ENCODE assay signal across 9 cellular contexts in genomic region chr17:62626719-62627218, GRCh38. TPM values are rescaled to one million over a fixed set of nuclear protein-coding genes. Genes with fewer than 3 reads are reported as not detected.
DNase-seq lines count a peak whose midpoint lies in the region; ATAC-seq and TF ChIP-seq lines count a peak whose summit lies in the region.
"Had no signal": no experiment of that assay in that cellular context is flagged by ENCODE, and none has a peak within 500 bp of the region (broad histone marks: within the 10 kb centered on the region; RNA-seq: fewer than 3 reads in every experiment).

No MANE protein-coding gene starts in this region.

- H3K4me3 ChIP-seq in CD4-positive, alpha-beta memory T cell (ENCODE audit: low read length in 2 of 2), result peak overlapping the region in 1 of 2 donors; percentile 41
- H3K4me3 ChIP-seq in LNCaP clone FGC (ENCODE audit: low read depth, low read length) (peak overlapping the region; percentile 38), astrocyte of the cerebellum (ENCODE audit: low read depth, low read length) (peak overlapping the region; percentile 81), spleen (peak overlapping the region; percentile 31 to 76 (median 54))

- no peaks in the 10 kb centered on the region for H3K9me3 ChIP-seq in CD4-positive, alpha-beta memory T cell (ENCODE audit: control insufficient read depth in 1 of 2, low read length in 2 of 2)
- no peaks in the 10 kb centered on the region for H3K9me3 ChIP-seq in spleen

- 6 to 17% (median 13%) methylated on average over 7 to 21 of the region's 21 CpGs for WGBS in spleen, 5 donors

- H3K36me3 ChIP-seq in CD4-positive, alpha-beta memory T cell (ENCODE audit: insufficient read depth, low read length), result no peaks in the 10 kb centered on the region
- H3K36me3 ChIP-seq in spleen, result peaks cover 0 to 9% (median 2%) of the 10 kb centered on the region in 6 donors

- intact Hi-C loops in CD4-positive, alpha-beta memory T cell (cut with micrococcal nuclease), result no loop called here
- intact Hi-C loops in spleen (cut with DNase I; ENCODE audit: low total_unique reads), result no loop called here

- H3K9me3 Mint-ChIP-seq in CD4-positive, alpha-beta memory T cell, result no peaks in the 10 kb centered on the region

- in situ Hi-C loops in astrocyte of the cerebellum (cut with HindIII; ENCODE audit: low sequenced_read_pairs), result no loop called here

- CTCF ChIA-PET in CD4-positive, alpha-beta memory T cell (lab: Charles Lee; ENCODE audit: partially characterized antibody), result no interaction called here

- no peak overlapping the region for H3K27ac ChIP-seq in CD4-positive, alpha-beta memory T cell (ENCODE audit: low read depth, low read length)
- H3K27ac ChIP-seq in spleen, result peak overlapping the region in 7 of 8 donors; percentile 56 to 85 (median 78)
- H3K27ac ChIP-seq: KMS-11 had no signal

- peak overlapping the region; percentile 27 to 83 (median 58) for H3K4me3 Mint-ChIP-seq in CD4-positive, alpha-beta memory T cell

- H3K27me3 ChIP-seq in CD4-positive, alpha-beta memory T cell (ENCODE audit: insufficient read depth, low read length), result no peaks in the 10 kb centered on the region
- H3K27me3 ChIP-seq in spleen (replicated peaks in 1 of 7), result peaks cover 0 to 47% (median 24%) of the 10 kb centered on the region in 7 donors

- TF ChIP-seq CTCF in LNCaP clone FGC (IDR thresholded peaks at IDR 0.05; ENCODE audit: control insufficient read depth, extremely low read depth, insufficient read depth) (no peak), astrocyte of the cerebellum (IDR thresholded peaks at IDR 0.05; ENCODE audit: low read depth, low read length, missing control alignments) (no peak), spleen (IDR thresholded peaks at IDR 0.05 in 8 of 11, conservative IDR thresholded peaks at IDR 0.05 in 3 of 11) (no peak)

- ATAC-seq in HG03460 (IDR thresholded peaks at IDR 0.05; ENCODE audit: unreplicated experiment) (no peak), GM21723 (IDR thresholded peaks at IDR 0.05; ENCODE audit: unreplicated experiment) (no peak)

- H3K4me1 Mint-ChIP-seq in CD4-positive, alpha-beta memory T cell, result peaks cover 9 to 26% (median 17%) of the 10 kb centered on the region in 4 donors

- peaks cover 2 to 3% of the 10 kb centered on the region in 2 donors for H3K36me3 Mint-ChIP-seq in CD4-positive, alpha-beta memory T cell

- peak overlapping the region in 1 of 7 donors; percentile 19 for H3K27ac Mint-ChIP-seq in CD4-positive, alpha-beta memory T cell

- H3K4me1 ChIP-seq in CD4-positive, alpha-beta memory T cell (ENCODE audit: insufficient read depth, low read length), result peaks cover 12% of the 10 kb centered on the region
- H3K4me1 ChIP-seq in spleen, result peaks cover 6 to 60% (median 39%) of the 10 kb centered on the region in 6 donors

- H3K27me3 Mint-ChIP-seq in CD4-positive, alpha-beta memory T cell, result peaks cover 5 to 10% of the 10 kb centered on the region in 2 donors

- POLR2A ChIA-PET in CD4-positive, alpha-beta memory T cell (lab: Charles Lee; ENCODE audit: partially characterized antibody), result no interaction called here

- no peak for TF ChIP-seq POLR2A in spleen (IDR thresholded peaks at IDR 0.05)

- no peak for DNase-seq in CD4-positive, alpha-beta memory T cell
- DNase-seq in LNCaP clone FGC (ENCODE audit: low read depth), result no peak
- DNase-seq in astrocyte of the cerebellum (ENCODE audit: low read depth), result peak; percentile 32
- DNase-seq in iPS-NIHi7 (ENCODE audit: extremely low spot score), result peak; percentile 87
- DNase-seq in spleen, result no peak
- no peak for DNase-seq in ureter (ENCODE audit: low spot score)

RNA-seq across cellular contexts. Expression of gene MRC2, which starts 0.7 kb away (rescaled TPM):
- total RNA-seq in CD4-positive, alpha-beta memory T cell, result 1 to 10 TPM; 6.7 to 8.7 TPM
- polyA plus RNA-seq in CD4-positive, alpha-beta memory T cell, result under 1 TPM in 1 of 2 donors, not detected in 1; 0.71 TPM
- total RNA-seq in spleen, result 10 to 100 TPM; 20.7 to 75.1 (median 41.3) TPM
- polyA plus RNA-seq in spleen, result 10 to 100 TPM in 1 of 3 donors, 1 to 10 TPM in 2; 4.5 to 19.2 (median 6.0) TPM
- 40.0 TPM for total RNA-seq in ureter

Comparison
In these comparisons a context has a peak if more than half of its experiments do, and no peak if none do; other contexts are left out.
1. DNase-seq: peak in astrocyte of the cerebellum (single experiment) and iPS-NIHi7 (single experiment); none in CD4-positive, alpha-beta memory T cell (0 of 5), LNCaP clone FGC (single experiment), spleen (single experiment) and ureter (single experiment).